30 cellular contexts compared by ENCODE assay signal in genomic region chr6:37724530-37725220, GRCh38.
"Had no signal": no experiment of that assay in that cellular context is flagged by ENCODE, and none has a peak within 500 bp of the region (broad histone marks: within the 10 kb centered on the region; RNA-seq: fewer than 3 reads in every experiment).

No MANE protein-coding gene starts in this region.

- ATAC-seq: activated CD4-positive, CD25-positive, alpha-beta regulatory T cell treated with anti-CD3 and anti-CD28 coated beads, Interleukin-2, amount 50 U/mL, for 24 hours; left ventricle myocardium superior; psoas muscle had no signal

- H3K4me1 ChIP-seq: ascending aorta, parathyroid adenoma, psoas muscle, spleen, testis, transverse colon had no signal

- FAIRE-seq: colon, frontal cortex, islet of Langerhans, urothelium cell line had no signal

- H3K9me3 Mint-ChIP-seq: activated naive CD4-positive, alpha-beta T cell treated with anti-CD3 and anti-CD28 coated beads for 36 hours; activated naive CD8-positive, alpha-beta T cell treated with anti-CD3 and anti-CD28 coated beads for 36 hours; activated T-helper 1 cell treated with anti-CD3 and anti-CD28 coated beads, Interleukin-12 subunit alpha, Interleukin-12 subunit beta, Interleukin-2, Interleukin-4 antibody, amounts not matched to agents 30 ng/mL and 10 ng/mL and 1 ng/mL, durations not matched to agents 14 hours and 24 hours and 36 hours; nephron progenitor cell; T-helper 2 cell treated with Interferon-gamma antibody and Interleukin-4, amounts not matched to agents 5 μg/mL and 100 μg/mL, for 36 hours had no signal

- H3K4me1 Mint-ChIP-seq: activated naive CD8-positive, alpha-beta T cell treated with anti-CD3 and anti-CD28 coated beads for 36 hours had no signal

- H3K36me3 Mint-ChIP-seq: activated naive CD8-positive, alpha-beta T cell treated with anti-CD3 and anti-CD28 coated beads for 36 hours; naive B cell had no signal

- H3K27me3 ChIP-seq: ascending aorta, spleen, testis, transverse colon had no signal

- H3K79me2 ChIP-seq: parathyroid adenoma had no signal

- H3K27ac ChIP-seq: ascending aorta, epithelial cell of prostate, parathyroid adenoma, psoas muscle, spleen, testis, transverse colon had no signal

- H3K4me3 Mint-ChIP-seq: activated naive CD4-positive, alpha-beta T cell treated with anti-CD3 and anti-CD28 coated beads for 36 hours; activated naive CD8-positive, alpha-beta T cell treated with anti-CD3 and anti-CD28 coated beads for 36 hours; activated T-helper 1 cell treated with anti-CD3 and anti-CD28 coated beads, Interleukin-12 subunit alpha, Interleukin-12 subunit beta, Interleukin-2, Interleukin-4 antibody, amounts not matched to agents 30 ng/mL and 10 ng/mL and 1 ng/mL, durations not matched to agents 14 hours and 24 hours and 36 hours; naive B cell; nephron progenitor cell; T-helper 2 cell treated with Interferon-gamma antibody and Interleukin-4, amounts not matched to agents 5 μg/mL and 100 μg/mL, for 36 hours had no signal

- H3K27ac Mint-ChIP-seq: activated naive CD4-positive, alpha-beta T cell treated with anti-CD3 and anti-CD28 coated beads for 36 hours; activated naive CD8-positive, alpha-beta T cell treated with anti-CD3 and anti-CD28 coated beads for 36 hours; activated T-helper 1 cell treated with anti-CD3 and anti-CD28 coated beads, Interleukin-12 subunit alpha, Interleukin-12 subunit beta, Interleukin-2, Interleukin-4 antibody, amounts not matched to agents 30 ng/mL and 10 ng/mL and 1 ng/mL, durations not matched to agents 14 hours and 24 hours and 36 hours; naive B cell; nephron progenitor cell; T-helper 2 cell treated with Interferon-gamma antibody and Interleukin-4, amounts not matched to agents 5 μg/mL and 100 μg/mL, for 36 hours had no signal

- H3K4me3 ChIP-seq: ascending aorta, psoas muscle, spleen, testis, transverse colon had no signal

- H3K27me3 Mint-ChIP-seq: activated naive CD8-positive, alpha-beta T cell treated with anti-CD3 and anti-CD28 coated beads for 36 hours had no signal

- H3K9me3 ChIP-seq: ascending aorta, psoas muscle, spleen, testis, transverse colon had no signal

- H2AFZ ChIP-seq: parathyroid adenoma had no signal

- H3K9ac ChIP-seq: parathyroid adenoma had no signal

- H3K36me3 ChIP-seq: ascending aorta, spleen, transverse colon had no signal

- DNase-seq: activated CD4-positive, alpha-beta T cell treated with anti-CD3 and anti-CD28 coated beads for 48 hours; activated CD4-positive, alpha-beta T cell treated with anti-CD3 and anti-CD28 coated beads, Interleukin-2, amount 50 U/mL, for 48 hours; activated CD8-positive, alpha-beta memory T cell treated with anti-CD3 and anti-CD28 coated beads, Interleukin-2, amount 50 U/mL, for 4 hours; activated effector memory CD4-positive, alpha-beta T cell treated with anti-CD3 and anti-CD28 coated beads, Interleukin-2, amount 50 U/mL, for 16 hours; activated naive CD4-positive, alpha-beta T cell treated with anti-CD3 and anti-CD28 coated beads for 36 hours; activated naive CD8-positive, alpha-beta T cell treated with anti-CD3 and anti-CD28 coated beads for 36 hours; activated T-cell treated with anti-CD3 and anti-CD28 coated beads, Interleukin-2, amount 50 U/mL, for 1 hour; dermis blood vessel endothelial cell; effector CD4-positive, alpha-beta T cell; left cardiac atrium; left ventricle myocardium superior; naive B cell; nephron progenitor cell; nucleus accumbens; psoas muscle; spleen; stimulated activated naive CD4-positive, alpha-beta T cell treated with Interleukin-2 at 50 U/mL for 16 hours; T-helper 1 cell; testis; transverse colon had no signal
